20 cellular contexts compared by ENCODE assay signal in the genomic region with DNA sequence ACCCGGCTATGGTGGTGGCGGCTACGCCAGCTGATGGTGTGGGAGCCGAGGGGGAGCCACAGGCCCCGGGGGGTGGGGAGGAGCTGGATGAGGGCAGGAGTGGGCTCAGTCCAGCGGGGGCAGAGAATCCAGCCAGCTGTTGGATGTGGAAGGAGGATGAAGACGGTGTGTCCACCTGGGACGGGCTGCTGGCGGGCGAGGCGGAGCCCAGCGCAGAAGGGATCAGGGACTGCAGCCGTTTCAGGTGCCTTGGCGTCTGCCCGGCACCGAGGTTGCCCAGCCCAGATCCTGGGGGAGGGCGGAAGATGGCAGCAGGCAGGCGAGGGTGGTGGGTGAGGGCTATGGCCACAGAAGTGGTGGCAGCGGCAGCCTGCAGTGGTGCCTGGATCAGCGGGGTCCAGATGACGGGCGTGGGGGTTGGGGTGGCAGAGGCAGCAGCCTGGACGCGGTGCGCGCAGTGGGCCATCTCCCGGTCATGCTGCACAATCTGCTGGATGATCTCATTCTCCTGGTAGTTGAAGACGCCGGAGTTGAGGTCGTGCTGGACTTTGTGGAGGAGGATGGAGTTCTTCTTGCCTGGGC. TPM values are rescaled to one million over a fixed set of nuclear protein-coding genes. Genes with fewer than 3 reads are reported as not detected.
A peak's percentile ranks its signal among the peaks of the same experiment; 100 is the strongest.
DNase-seq lines count a peak whose midpoint lies in the region; ATAC-seq, FAIRE-seq and TF ChIP-seq lines count a peak whose summit lies in the region.
"Had no signal": no experiment of that assay in that cellular context is flagged by ENCODE, and none has a peak within 500 bp of the region (broad histone marks: within the 10 kb centered on the region; RNA-seq: fewer than 3 reads in every experiment).

No MANE protein-coding gene starts in this region.

- no peak overlapping the region for H3K9ac ChIP-seq in kidney (ENCODE audit: low read length in 2 of 2)
- H3K9ac ChIP-seq in colonic mucosa (ENCODE audit: low read depth in 2 of 2, low read length in 2 of 2): no peak overlapping the region

- peaks cover 3% of the 10 kb centered on the region for H3K36me3 ChIP-seq in H7 (replicated peaks; ENCODE audit: control insufficient read depth, insufficient read depth, low read length)
- no peaks in the 10 kb centered on the region for H3K36me3 ChIP-seq in kidney (ENCODE audit: control insufficient read depth in 1 of 2, insufficient read depth in 2 of 2, low read length in 2 of 2)
- H3K36me3 ChIP-seq in colonic mucosa: no peaks in the 10 kb centered on the region

- H3K4me1 ChIP-seq in kidney (ENCODE audit: control insufficient read depth in 1 of 2, insufficient read depth in 1 of 2, low read depth in 1 of 2, low read length in 2 of 2) (no peaks in the 10 kb centered on the region), colonic mucosa (no peaks in the 10 kb centered on the region)
- H3K4me1 ChIP-seq: A549 had no signal

- no peak overlapping the region for H3K4me3 ChIP-seq in H7 (ENCODE audit: insufficient read depth, low read depth, low read length)
- H3K4me3 ChIP-seq in kidney (ENCODE audit: low read length in 2 of 2): no peak overlapping the region
- no peak overlapping the region for H3K4me3 ChIP-seq in colonic mucosa
- H3K4me3 ChIP-seq: A549, GM12878, GM23338 had no signal

- ATAC-seq in left ventricle myocardium superior (no peak), GM18873 (IDR thresholded peaks at IDR 0.05; ENCODE audit: low FRiP score, unreplicated experiment) (no peak)
- ATAC-seq: A549, GM12878, GM23338 had no signal

- no peak for FAIRE-seq in kidney (lab: Jason Lieb, UNC)
- FAIRE-seq: A549, GM12878, GM18507 had no signal

- no peak for TF ChIP-seq CTCF in kidney (IDR thresholded peaks at IDR 0.05; ENCODE audit: borderline replicate concordance, extremely low read depth, insufficient read depth)
- no peak for TF ChIP-seq CTCF in colonic mucosa (IDR thresholded peaks at IDR 0.05)

- peak; percentile 66 for DNase-seq in cardiac septum (ENCODE audit: low spot score)
- no peak for DNase-seq in left ventricle myocardium superior
- DNase-seq in H7: peak; percentile 45
- DNase-seq in kidney: peak; percentile 37
- DNase-seq in posterior vena cava (ENCODE audit: low spot score): peak; percentile 73
- DNase-seq in colonic mucosa: no peak
- DNase-seq in A172 (ENCODE audit: low spot score): no peak
- DNase-seq: Calu3; CD4-positive, CD25-positive, alpha-beta regulatory T cell; DMS 273 treated with DMSO at 0.1 percent for 48 hours; H9; KBM-7 had no signal

- intact Hi-C loops in cardiac septum (cut with DNase I) (loop anchor here (10.0 kb wide), 1 partner anchor 381 kb away; no protein-coding TSS in a partner anchor), left ventricle myocardium superior (cut with micrococcal nuclease) (no loop called here), kidney (cut with DNase I) (no loop called here), posterior vena cava (cut with DNase I) (no loop called here), colonic mucosa (cut with DNase I) (no loop called here)

- H3K27ac ChIP-seq in kidney (ENCODE audit: low read depth in 2 of 2, low read length in 2 of 2): no peak overlapping the region
- no peak overlapping the region for H3K27ac ChIP-seq in colonic mucosa
- H3K27ac ChIP-seq: A549 had no signal

- no peaks in the 10 kb centered on the region for H3K27me3 ChIP-seq in H7 (ENCODE audit: control insufficient read depth, insufficient read depth, low read length)
- no peaks in the 10 kb centered on the region for H3K27me3 ChIP-seq in colonic mucosa

- H3K9me3 ChIP-seq in kidney (ENCODE audit: control insufficient read depth in 1 of 2, low read length in 2 of 2): no peaks in the 10 kb centered on the region
- H3K9me3 ChIP-seq in colonic mucosa: no peaks in the 10 kb centered on the region
- H3K9me3 ChIP-seq: A549 had no signal

RNA-seq across cellular contexts. Expression of a gene that starts 45.3 kb away (rescaled TPM):
- total RNA-seq in cardiac septum (6.2 TPM), left ventricle myocardium superior (21.1 TPM), kidney (0.50 TPM), posterior vena cava (not detected), colonic mucosa (under 1 TPM; 0.08 to 0.10 TPM)
- total RNA-seq in H7 (2014; rRNA removed; shearing (Covaris generic)): 5.2 and 8.3 TPM in 2 replicates
- 0.15 TPM for polyA plus RNA-seq in kidney (ENCODE audit: insufficient read depth, low read depth, low replicate concordance)
- 0.28 and 0.60 TPM in 2 replicates for total RNA-seq in A172 (2014; rRNA removed; shearing (Covaris generic))
- total RNA-seq: CD4-positive, CD25-positive, alpha-beta regulatory T cell; G401 had no signal
- polyA plus RNA-seq: AG04450; BJ; CD4-positive, CD25-positive, alpha-beta regulatory T cell had no signal

Comparison
In these comparisons a context has a peak if more than half of its experiments do, and no peak if none do; other contexts are left out.
1. DNase-seq: peak in cardiac septum (single experiment), H7 (single experiment), kidney (single experiment) and posterior vena cava (single experiment); none in left ventricle myocardium superior (single experiment), colonic mucosa (single experiment) and A172 (single experiment).